Comparison of ENCODE assay signal across 1 cellular context in genomic region chr7:39732837-39733804, GRCh38.
A peak's percentile ranks its signal among the peaks of the same experiment; 100 is the strongest.
TF ChIP-seq lines count a peak whose summit lies in the region.

No MANE protein-coding gene starts in this region.

TF ChIP-seq in HepG2, 621 proteins besides CTCF, POLR2A, EP300 and RAD21 (continued from another document):
- TF ChIP-seq UBTF (CRISPR knock-in tag; IDR thresholded peaks at IDR 0.05) (peak; percentile 38; the same call in 1 of the 2 replicates), SIN3B (IDR thresholded peaks at IDR 0.05; ENCODE audit: low read length) (no peak), IKZF5 (CRISPR knock-in tag; IDR thresholded peaks at IDR 0.05) (peak; percentile 50; the same call in 1 of the 2 replicates), TCF7 (IDR thresholded peaks at IDR 0.05; ENCODE audit: low read depth) (no peak), PLSCR1 (CRISPR knock-in tag; IDR thresholded peaks at IDR 0.05; ENCODE audit: borderline replicate concordance) (no peak), NFKBIZ (CRISPR knock-in tag; IDR thresholded peaks at IDR 0.05) (no peak), KDM2A (CRISPR knock-in tag; IDR thresholded peaks at IDR 0.05; ENCODE audit: borderline replicate concordance, low read depth) (0 out of 2 replicates have a peak, but pooled peaks have one; percentile 14), ZBTB39 (CRISPR knock-in tag; IDR thresholded peaks at IDR 0.05) (no peak), ZNF737 (CRISPR knock-in tag; IDR thresholded peaks at IDR 0.05; ENCODE audit: borderline replicate concordance) (no peak), HNRNPLL (IDR thresholded peaks at IDR 0.05; ENCODE audit: low read depth, low read length, poor library complexity, severe bottlenecking) (peak; percentile 27), GABPA (IDR thresholded peaks at IDR 0.05; ENCODE audit: low read depth, low read length) (peak; percentile 57), GABPA (CRISPR knock-in tag; IDR thresholded peaks at IDR 0.05; ENCODE audit: low read depth) (peak; percentile 83), HIVEP1 (CRISPR knock-in tag; IDR thresholded peaks at IDR 0.05) (peak; percentile 96), U2AF1 (optimal IDR thresholded peaks at IDR 0.05; ENCODE audit: low read depth, low read length) (no peak), ELF3 (CRISPR knock-in tag; IDR thresholded peaks at IDR 0.05) (peak; percentile 64; the same call in 1 of the 2 replicates), ATF1 (CRISPR knock-in tag; IDR thresholded peaks at IDR 0.05) (peak; percentile 92), KMT2B (CRISPR knock-in tag; IDR thresholded peaks at IDR 0.05) (peak; percentile 40; the same call in 1 of the 2 replicates), MYC (CRISPR knock-in tag; IDR thresholded peaks at IDR 0.05; ENCODE audit: borderline replicate concordance) (peak; percentile 0; the same call in 1 of the 2 replicates), MED13 (CRISPR knock-in tag; IDR thresholded peaks at IDR 0.05) (no peak), MEIS2 (CRISPR knock-in tag; IDR thresholded peaks at IDR 0.05) (no peak), YEATS4 (CRISPR knock-in tag; IDR thresholded peaks at IDR 0.05; ENCODE audit: borderline replicate concordance) (0 out of 2 replicates have a peak, but pooled peaks have one; percentile 27)
